27 cellular contexts compared by ENCODE assay signal in genomic region chr11:119942583-119943338, GRCh38.
A peak's percentile ranks its signal among the peaks of the same experiment; 100 is the strongest.
DNase-seq lines count a peak whose midpoint lies in the region; ATAC-seq, FAIRE-seq and TF ChIP-seq lines count a peak whose summit lies in the region.
"Had no signal": no experiment of that assay in that cellular context is flagged by ENCODE, and none has a peak within 500 bp of the region (broad histone marks: within the 10 kb centered on the region; RNA-seq: fewer than 3 reads in every experiment).

No MANE protein-coding gene starts in this region.

- H3K36me3 Mint-ChIP-seq in activated naive CD8-positive, alpha-beta T cell treated with anti-CD3 and anti-CD28 coated beads, Interleukin-2, amount 50 U/mL, for 24 hours (ENCODE audit: low read depth): no peaks in the 10 kb centered on the region
- no peaks in the 10 kb centered on the region for H3K36me3 Mint-ChIP-seq in activated naive CD8-positive, alpha-beta T cell treated with anti-CD3 and anti-CD28 coated beads for 36 hours
- H3K36me3 Mint-ChIP-seq: brain, memory B cell had no signal

- no peak overlapping the region for H3K27ac Mint-ChIP-seq in activated naive CD8-positive, alpha-beta T cell treated with anti-CD3 and anti-CD28 coated beads, Interleukin-2, amount 50 U/mL, for 24 hours
- no peak overlapping the region for H3K27ac Mint-ChIP-seq in activated naive CD8-positive, alpha-beta T cell treated with anti-CD3 and anti-CD28 coated beads for 36 hours
- H3K27ac Mint-ChIP-seq: activated T-cell treated with anti-CD3 and anti-CD28 coated beads, Interleukin-2, amount 50 U/mL, for 24 hours; CD4-positive, alpha-beta T cell; memory B cell; T-helper 17 cell had no signal

- in situ Hi-C loops in SK-MEL-5 (cut with HindIII; ENCODE audit: low pct_unique_long_range_greater_than_20kb, low sequenced_read_pairs): no loop called here

- DNase-seq in activated naive CD8-positive, alpha-beta T cell treated with anti-CD3 and anti-CD28 coated beads, Interleukin-2, amount 50 U/mL, for 24 hours: no peak
- no peak for DNase-seq in activated naive CD8-positive, alpha-beta T cell treated with anti-CD3 and anti-CD28 coated beads for 36 hours
- peak; percentile 15 for DNase-seq in SK-MEL-5 (ENCODE audit: low read depth, low spot score)
- DNase-seq in fibroblast of pulmonary artery (ENCODE audit: low read depth): peak; percentile 1
- peak; percentile 3 for DNase-seq in stromal cell of bone marrow (ENCODE audit: low read depth)
- DNase-seq in GM12892 (ENCODE audit: insufficient read length): no peak
- DNase-seq in activated CD4-positive, alpha-beta T cell treated with anti-CD3 and anti-CD28 coated beads, Interleukin-2, amount 50 U/mL, for 1 hour: no peak
- DNase-seq: activated CD4-positive, CD25-positive, alpha-beta regulatory T cell treated with anti-CD3 and anti-CD28 coated beads, Interleukin-2, amount 50 U/mL, for 72 hours; activated T-cell treated with anti-CD3 and anti-CD28 coated beads, Interleukin-2, amount 50 U/mL, for 24 hours; CD4-positive, alpha-beta T cell; gastrocnemius medialis; left cardiac atrium; MG63; NCI-H2081; NCI-H226; NCI-H774; RPMI8226; stimulated activated naive CD4-positive, alpha-beta T cell treated with Interleukin-2 at 50 U/mL for 16 hours; T-helper 17 cell; thyroid gland had no signal

- FAIRE-seq in GM12892 (lab: Jason Lieb, UNC): no peak
- FAIRE-seq: G401.6, H54 had no signal

- peak; percentile 35 for ATAC-seq in activated naive CD8-positive, alpha-beta T cell treated with anti-CD3 and anti-CD28 coated beads, Interleukin-2, amount 50 U/mL, for 24 hours
- no peak for ATAC-seq in HG03457 (IDR thresholded peaks at IDR 0.05; ENCODE audit: unreplicated experiment)
- ATAC-seq: gastrocnemius medialis, left cardiac atrium, T-helper 17 cell had no signal

- no peak for TF ChIP-seq CTCF in fibroblast of pulmonary artery (IDR thresholded peaks at IDR 0.05; ENCODE audit: low read length, missing control alignments)

- no peak overlapping the region for H3K4me3 Mint-ChIP-seq in activated naive CD8-positive, alpha-beta T cell treated with anti-CD3 and anti-CD28 coated beads, Interleukin-2, amount 50 U/mL, for 24 hours
- H3K4me3 Mint-ChIP-seq in activated naive CD8-positive, alpha-beta T cell treated with anti-CD3 and anti-CD28 coated beads for 36 hours: no peak overlapping the region
- H3K4me3 Mint-ChIP-seq: activated T-cell treated with anti-CD3 and anti-CD28 coated beads, Interleukin-2, amount 50 U/mL, for 24 hours; brain; CD4-positive, alpha-beta T cell; memory B cell; T-helper 17 cell had no signal

- H3K4me3 ChIP-seq in fibroblast of pulmonary artery (replicated peaks; ENCODE audit: low read depth, low read length): no peak overlapping the region
- H3K4me3 ChIP-seq: gastrocnemius medialis, MG63, prostate gland, SK-N-MC, thyroid gland had no signal

- no peaks in the 10 kb centered on the region for H3K9me3 Mint-ChIP-seq in activated naive CD8-positive, alpha-beta T cell treated with anti-CD3 and anti-CD28 coated beads, Interleukin-2, amount 50 U/mL, for 24 hours
- H3K9me3 Mint-ChIP-seq in activated naive CD8-positive, alpha-beta T cell treated with anti-CD3 and anti-CD28 coated beads for 36 hours: no peaks in the 10 kb centered on the region
- H3K9me3 Mint-ChIP-seq: activated T-cell treated with anti-CD3 and anti-CD28 coated beads, Interleukin-2, amount 50 U/mL, for 24 hours; CD4-positive, alpha-beta T cell; memory B cell had no signal

- TF ChIP-seq POLR2A in GM12892 (IDR thresholded peaks at IDR 0.05; ENCODE audit: low read depth, low read length): no peak

- H3K4me1 Mint-ChIP-seq in activated naive CD8-positive, alpha-beta T cell treated with anti-CD3 and anti-CD28 coated beads, Interleukin-2, amount 50 U/mL, for 24 hours: no peaks in the 10 kb centered on the region
- no peaks in the 10 kb centered on the region for H3K4me1 Mint-ChIP-seq in activated naive CD8-positive, alpha-beta T cell treated with anti-CD3 and anti-CD28 coated beads for 36 hours
- H3K4me1 Mint-ChIP-seq: memory B cell, T-helper 17 cell had no signal

- H3K27me3 Mint-ChIP-seq in activated naive CD8-positive, alpha-beta T cell treated with anti-CD3 and anti-CD28 coated beads, Interleukin-2, amount 50 U/mL, for 24 hours: peaks cover 6% of the 10 kb centered on the region
- H3K27me3 Mint-ChIP-seq in activated naive CD8-positive, alpha-beta T cell treated with anti-CD3 and anti-CD28 coated beads for 36 hours: no peaks in the 10 kb centered on the region

Comparison
In these comparisons a context has a peak if more than half of its experiments do, and no peak if none do; other contexts are left out.
1. DNase-seq: peak in SK-MEL-5 (single experiment), fibroblast of pulmonary artery (single experiment) and stromal cell of bone marrow (single experiment); none in activated naive CD8-positive, alpha-beta T cell treated with anti-CD3 and anti-CD28 coated beads, Interleukin-2, amount 50 U/mL, for 24 hours (single experiment), activated naive CD8-positive, alpha-beta T cell treated with anti-CD3 and anti-CD28 coated beads for 36 hours (single experiment), GM12892 (single experiment) and activated CD4-positive, alpha-beta T cell treated with anti-CD3 and anti-CD28 coated beads, Interleukin-2, amount 50 U/mL, for 1 hour (single experiment).